ENCODE assay signal across 7 cellular contexts in genomic region chr12:6341439-6342139, GRCh38. TPM values are rescaled to one million over a fixed set of nuclear protein-coding genes. Genes with fewer than 3 reads are reported as not detected.
DNase-seq lines count a peak whose midpoint lies in the region; ATAC-seq and TF ChIP-seq lines count a peak whose summit lies in the region.

Gene TNFRSF1A, minus strand, starts transcription at chr12:6342076. Its CDS starts 262 bp downstream, at chr12:6341814.

- H3K36me3 ChIP-seq in gastroesophageal sphincter, result no peaks in the 10 kb centered on the region
- H3K36me3 ChIP-seq in neural progenitor cell, result no peaks in the 10 kb centered on the region

- no peak within 1 kb of the TSS for H3K4me3 Mint-ChIP-seq in neural progenitor cell

- peak within 1 kb of the TSS; percentile 72 for H3K9ac ChIP-seq in neural progenitor cell

- peaks cover 2% of the 10 kb centered on the region for H3K27me3 Mint-ChIP-seq in neural progenitor cell (ENCODE audit: insufficient read depth, low read depth)

- H3F3A ChIP-seq in neural progenitor cell (ENCODE audit: low read depth), result peaks cover 37% of the 10 kb centered on the region

- no peaks in the 10 kb centered on the region for H3K36me3 Mint-ChIP-seq in neural progenitor cell

- H3K27me3 ChIP-seq in gastroesophageal sphincter (no peaks in the 10 kb centered on the region), neural progenitor cell (no peaks in the 10 kb centered on the region)

- ATAC-seq in gastroesophageal sphincter, result peak; percentile 87
- ATAC-seq in HG02840 (IDR thresholded peaks at IDR 0.05; ENCODE audit: low FRiP score, unreplicated experiment), result no peak
- ATAC-seq in HG03280 (IDR thresholded peaks at IDR 0.05; ENCODE audit: unreplicated experiment), result no peak

- peaks cover 56% of the 10 kb centered on the region for H3K79me2 ChIP-seq in neural progenitor cell (ENCODE audit: low read depth)

- H3K27ac ChIP-seq in gastroesophageal sphincter, result peak within 1 kb of the TSS; percentile 96 to 98 (median 97)
- peak within 1 kb of the TSS; percentile 21 for H3K27ac ChIP-seq in neural progenitor cell

- H3K4me3 ChIP-seq in gastroesophageal sphincter, result peak within 1 kb of the TSS; percentile 80 to 93
- H3K4me3 ChIP-seq in neural progenitor cell, result peak within 1 kb of the TSS; percentile 87

- TF ChIP-seq CTCF in gastroesophageal sphincter (IDR thresholded peaks at IDR 0.05) (no peak), neural progenitor cell (IDR thresholded peaks at IDR 0.05) (no peak)

- H3K27ac Mint-ChIP-seq in neural progenitor cell, result peak within 1 kb of the TSS; percentile 96

- peaks cover 24% of the 10 kb centered on the region for H3K4me1 Mint-ChIP-seq in neural progenitor cell

- WGBS in gastroesophageal sphincter (ENCODE audit: low coverage in 1 of 2), 2 donors, result 0% methylated on average over 5 of the region's 21 CpGs; no CpG with 5 or more reads in 1 of the 2 donors

- peak within 1 kb of the TSS; percentile 89 for H2AFZ ChIP-seq in neural progenitor cell (replicated peaks)

- no peak for TF ChIP-seq EP300 in gastroesophageal sphincter (IDR thresholded peaks at IDR 0.05)

- DNase-seq in NOMO-1 treated with DMSO at 0.1 percent for 48 hours (lab: John Stamatoyannopoulos, UW; ENCODE audit: unreplicated experiment) (peak; percentile 90), neural progenitor cell (ENCODE audit: low spot score) (peak; percentile 62)
- DNase-seq in activated naive CD4-positive, alpha-beta T cell treated with Interleukin-2 at 50 U/mL for 16 hours, result peak; percentile 57

- no peaks in the 10 kb centered on the region for H3K9me3 Mint-ChIP-seq in neural progenitor cell

- H3K9me3 ChIP-seq in gastroesophageal sphincter (no peaks in the 10 kb centered on the region), neural progenitor cell (ENCODE audit: low read depth) (no peaks in the 10 kb centered on the region)

- peak; percentile 15 for TF ChIP-seq POLR2A in GM18526 (IDR thresholded peaks at IDR 0.05; ENCODE audit: extremely low read depth, insufficient read length)
- peak in 1 of 2 donors; percentile 44 for TF ChIP-seq POLR2A in gastroesophageal sphincter (IDR thresholded peaks at IDR 0.05)

- peak within 1 kb of the TSS; percentile 99 for H3K4me2 ChIP-seq in neural progenitor cell

- H3K4me1 ChIP-seq in gastroesophageal sphincter, result peaks cover 7 to 81% (median 42%) of the 10 kb centered on the region in 3 donors
- peaks cover 44% of the 10 kb centered on the region for H3K4me1 ChIP-seq in neural progenitor cell

- peaks cover 4% of the 10 kb centered on the region for H4K20me1 ChIP-seq in neural progenitor cell (ENCODE audit: low read depth)

RNA-seq across cellular contexts. Expression of gene TNFRSF1A, which starts in this region (rescaled TPM):
- total RNA-seq in gastroesophageal sphincter, result 100 to 1,000 TPM; 150 to 356 (median 227) TPM
- total RNA-seq in neural progenitor cell (ENCODE audit: low replicate concordance), result 21.8 and 24.7 TPM in 2 replicates
